Comparison of ENCODE assay signal across 26 cellular contexts in genomic region chr1:80731241-80731894, GRCh38.
DNase-seq lines count a peak whose midpoint lies in the region; ATAC-seq, FAIRE-seq and TF ChIP-seq lines count a peak whose summit lies in the region.
"Had no signal": no experiment of that assay in that cellular context is flagged by ENCODE, and none has a peak within 500 bp of the region (broad histone marks: within the 10 kb centered on the region; RNA-seq: fewer than 3 reads in every experiment).

No MANE protein-coding gene starts in this region.

- H3K27ac Mint-ChIP-seq in natural killer cell = no peak overlapping the region
- H3K27ac Mint-ChIP-seq: activated CD4-positive, alpha-beta T cell treated with anti-CD3 and anti-CD28 coated beads, Interleukin-2, amount 10 ng/mL, durations not matched to agents 7 days and 5 days; activated CD8-positive, alpha-beta memory T cell treated with anti-CD3 and anti-CD28 coated beads, Interleukin-2, amount 10 ng/mL, durations not matched to agents 7 days and 5 days; dendritic cell treated with granulocyte-macrophage colony-stimulating factor and Interleukin-4, amounts not matched to agents 40 ng/mL and 50 ng/mL, for 4 days; memory B cell; T-helper 17 cell had no signal

- TF ChIP-seq EP300 in H1 (IDR thresholded peaks at IDR 0.05; ENCODE audit: borderline replicate concordance in 1 of 2, low read depth in 2 of 2, low read length in 2 of 2) = no peak

- intact Hi-C loops in Right ventricle myocardium superior (cut with DNase I) = no loop called here
- intact Hi-C loops in Right ventricle myocardium inferior (cut with DNase I) = no loop called here
- intact Hi-C loops in natural killer cell (cut with micrococcal nuclease) = no loop called here

- CTCF ChIA-PET in H1 (lab: Charles Lee; ENCODE audit: partially characterized antibody) = no interaction called here

- FAIRE-seq in H1 (lab: Jason Lieb, UNC) (no peak), H54 (lab: Jason Lieb, UNC) (no peak)
- FAIRE-seq: GM12878, small intestine had no signal

- no peak overlapping the region for H4K8ac ChIP-seq in H1 (ENCODE audit: extremely low read depth, insufficient read depth, low read length)

- no peaks in the 10 kb centered on the region for H3K9me3 ChIP-seq in H1 (ENCODE audit: insufficient read depth in 2 of 2, low read depth in 1 of 2, low read length in 1 of 2)
- H3K9me3 ChIP-seq: neutrophil had no signal

- POLR2A ChIA-PET in H1 (lab: Charles Lee; ENCODE audit: partially characterized antibody) = no interaction called here

- no peaks in the 10 kb centered on the region for H3K23me2 ChIP-seq in H1 (ENCODE audit: low read depth, low read length)

- H3K23ac ChIP-seq in H1 (ENCODE audit: insufficient read length) = no peak overlapping the region

- H3K4me2 ChIP-seq in H1 (ENCODE audit: insufficient read depth in 1 of 2, low read depth in 2 of 2, low read length in 2 of 2) = no peak overlapping the region

- H3K36me3 Mint-ChIP-seq in natural killer cell = peaks cover 23% of the 10 kb centered on the region
- H3K36me3 Mint-ChIP-seq: activated CD8-positive, alpha-beta memory T cell treated with anti-CD3 and anti-CD28 coated beads, Interleukin-2, amount 10 ng/mL, durations not matched to agents 7 days and 5 days had no signal

- TF ChIP-seq POLR2A in H1 (IDR thresholded peaks at IDR 0.05; ENCODE audit: control extremely low read depth in 1 of 2, low read depth in 2 of 2, low read length in 2 of 2) = no peak
- no peak for TF ChIP-seq POLR2A in H54 (IDR thresholded peaks at IDR 0.05; ENCODE audit: low read depth, low read length)

- no peak overlapping the region for H2AK5ac ChIP-seq in H1 (ENCODE audit: low read depth, low read length)

- H2BK12ac ChIP-seq in H1 (ENCODE audit: low read depth, low read length) = no peak overlapping the region

- no peaks in the 10 kb centered on the region for H3K4me1 ChIP-seq in H1 (replicated peaks in 1 of 4; ENCODE audit: control insufficient read depth in 3 of 4, insufficient read depth in 4 of 4, low read length in 3 of 4)
- H3K4me1 ChIP-seq: Peyer's patch had no signal

- no peak overlapping the region for H3K9ac ChIP-seq in H1 (replicated peaks in 1 of 4; ENCODE audit: extremely low read depth in 1 of 4, low read depth in 3 of 4, low read length in 3 of 4)

- no peak overlapping the region for H4K5ac ChIP-seq in H1 (ENCODE audit: insufficient read length, low read depth, low read length)

- no peaks in the 10 kb centered on the region for H3K36me3 ChIP-seq in H1 (ENCODE audit: control insufficient read depth in 2 of 4, insufficient read depth in 4 of 4, low read length in 3 of 4)
- H3K36me3 ChIP-seq: neutrophil, Peyer's patch had no signal

- H3K27me3 ChIP-seq in H1 (replicated peaks in 1 of 4; ENCODE audit: control insufficient read depth in 3 of 4, extremely low read depth in 1 of 4, insufficient read depth in 3 of 4, low read length in 3 of 4) = no peaks in the 10 kb centered on the region
- H3K27me3 ChIP-seq: neutrophil, Peyer's patch had no signal

- H2BK15ac ChIP-seq in H1 (ENCODE audit: low read length) = no peak overlapping the region

- no peak overlapping the region for H3K4ac ChIP-seq in H1 (replicated peaks; ENCODE audit: insufficient read length, low read depth, low read length)

- H3K27ac ChIP-seq in H1 (ENCODE audit: low read depth, low read length) = no peak overlapping the region
- H3K27ac ChIP-seq: neutrophil, Peyer's patch had no signal

- peak; percentile 55 for ATAC-seq in Right ventricle myocardium superior (ENCODE audit: poor library complexity)
- no peak for ATAC-seq in Right ventricle myocardium inferior
- ATAC-seq in natural killer cell = no peak
- ATAC-seq: activated CD8-positive, alpha-beta memory T cell treated with anti-CD3 and anti-CD28 coated beads, Interleukin-2, amount 10 ng/mL, durations not matched to agents 7 days and 5 days; GM12878; T-helper 17 cell had no signal

- H3K4me1 Mint-ChIP-seq in natural killer cell = no peaks in the 10 kb centered on the region
- H3K4me1 Mint-ChIP-seq: activated CD4-positive, alpha-beta T cell treated with anti-CD3 and anti-CD28 coated beads, Interleukin-2, amount 10 ng/mL, durations not matched to agents 7 days and 5 days; activated CD8-positive, alpha-beta memory T cell treated with anti-CD3 and anti-CD28 coated beads, Interleukin-2, amount 10 ng/mL, durations not matched to agents 7 days and 5 days; memory B cell; T-helper 17 cell had no signal

- H3K14ac ChIP-seq in H1 (ENCODE audit: insufficient read length) = no peak overlapping the region

- peaks cover 18 to 26% of the 10 kb centered on the region in 2 donors for H3K9me3 Mint-ChIP-seq in natural killer cell

- TF ChIP-seq CTCF in H1 (IDR thresholded peaks at IDR 0.05; ENCODE audit: control extremely low read depth in 1 of 3, insufficient read depth in 1 of 3, low read depth in 1 of 3, low read length in 3 of 3) (no peak), retinal pigment epithelial cell (conservative IDR thresholded peaks at IDR 0.05; ENCODE audit: low read depth, low read length) (no peak), natural killer cell (IDR thresholded peaks at IDR 0.05) (no peak)

- H3K4me3 Mint-ChIP-seq in natural killer cell = no peak overlapping the region
- H3K4me3 Mint-ChIP-seq: activated CD4-positive, alpha-beta T cell treated with anti-CD3 and anti-CD28 coated beads, Interleukin-2, amount 10 ng/mL, durations not matched to agents 7 days and 5 days; activated CD8-positive, alpha-beta memory T cell treated with anti-CD3 and anti-CD28 coated beads, Interleukin-2, amount 10 ng/mL, durations not matched to agents 7 days and 5 days; dendritic cell treated with granulocyte-macrophage colony-stimulating factor and Interleukin-4, amounts not matched to agents 40 ng/mL and 50 ng/mL, for 4 days; memory B cell; T-helper 17 cell had no signal

- H3K79me2 ChIP-seq in H1 (ENCODE audit: control insufficient read depth in 1 of 2, insufficient read depth in 2 of 2, low read length in 2 of 2) = no peaks in the 10 kb centered on the region

- H2BK5ac ChIP-seq in H1 (ENCODE audit: low read depth, low read length) = no peak overlapping the region

- no peak overlapping the region for H4K91ac ChIP-seq in H1 (replicated peaks; ENCODE audit: insufficient read length, low read length)

- no peaks in the 10 kb centered on the region for H3K79me1 ChIP-seq in H1 (ENCODE audit: low read depth, low read length)

- H3K4me3 ChIP-seq in H1 (ENCODE audit: extremely low read depth in 1 of 4, insufficient read depth in 2 of 4, low read depth in 3 of 4, low read length in 4 of 4) (no peak overlapping the region), retinal pigment epithelial cell (ENCODE audit: low read length) (no peak overlapping the region)
- H3K4me3 ChIP-seq: GM12878, Peyer's patch had no signal

- no peaks in the 10 kb centered on the region for H3K27me3 Mint-ChIP-seq in natural killer cell (ENCODE audit: low read depth in 2 of 2)
- H3K27me3 Mint-ChIP-seq: activated CD4-positive, alpha-beta T cell treated with anti-CD3 and anti-CD28 coated beads, Interleukin-2, amount 10 ng/mL, durations not matched to agents 7 days and 5 days; activated CD8-positive, alpha-beta memory T cell treated with anti-CD3 and anti-CD28 coated beads, Interleukin-2, amount 10 ng/mL, durations not matched to agents 7 days and 5 days; dendritic cell treated with granulocyte-macrophage colony-stimulating factor and Interleukin-4, amounts not matched to agents 40 ng/mL and 50 ng/mL, for 4 days; memory B cell; T-helper 17 cell had no signal

- peak overlapping the region; percentile 14; the same call in 1 of the 2 replicates for H3K18ac ChIP-seq in H1 (ENCODE audit: extremely low read depth, low read length)

- peaks cover 0 to 1% of the 10 kb centered on the region in 2 experiments for H4K20me1 ChIP-seq in H1 (replicated peaks in 1 of 2; ENCODE audit: control insufficient read depth in 1 of 2, insufficient read depth in 2 of 2, low read length in 2 of 2)

- DNase-seq in Right ventricle myocardium superior (peak; percentile 40), Right ventricle myocardium inferior (ENCODE audit: missing footprints) (no peak), NCI-H446 treated with DMSO at 0.1 percent for 48 hours (lab: John Stamatoyannopoulos, UW) (peak; percentile 63), H1 (ENCODE audit: low read depth in 1 of 2, low spot score in 2 of 2) (no peak), retinal pigment epithelial cell (ENCODE audit: low read depth) (peak; percentile 17), H54 (ENCODE audit: insufficient read length, low spot score) (no peak), natural killer cell (no peak), activated T-cell treated with anti-CD3 and anti-CD28 coated beads for 4 hours (no peak)
- DNase-seq: activated CD4-positive, alpha-beta T cell treated with anti-CD3 and anti-CD28 coated beads, Interleukin-2, amount 10 ng/mL, durations not matched to agents 7 days and 5 days; activated CD8-positive, alpha-beta memory T cell treated with anti-CD3 and anti-CD28 coated beads, Interleukin-2, amount 10 ng/mL, durations not matched to agents 7 days and 5 days; activated naive CD4-positive, alpha-beta T cell treated with anti-CD3 and anti-CD28 coated beads, Interleukin-2, amount 50 U/mL, for 16 hours; amygdala; central memory CD4-positive, alpha-beta T cell; glutamatergic neuron; H7; Karpas-422; NCI-H1930; NCI-H524; Peyer's patch; small intestine; stimulated activated CD4-positive, alpha-beta T cell treated with anti-CD3 and anti-CD28 coated beads, Interleukin-1b, Interleukin-23, amount 100 ng/mL, for 48 hours; T-helper 17 cell had no signal

- no peak overlapping the region for H3K56ac ChIP-seq in H1 (replicated peaks; ENCODE audit: insufficient read length, low read depth, low read length)

- no peak overlapping the region for H2AFZ ChIP-seq in H1 (ENCODE audit: low read length)

- whole genome bisulfite sequencing in H1 (ENCODE audit: extremely low coverage in 1 of 2, insufficient coverage in 1 of 2, insufficient read length in 1 of 2, insufficient replicate concordance in 2 of 2, low coverage in 1 of 2, low lambda C conversion rate in 2 of 2, missing lambda C conversion rate in 1 of 2), 2 experiments = 96% methylated on average over 3 of the region's 3 CpGs; no CpG with 5 or more reads in 1 of the 2 experiments

- TF ChIP-seq RAD21 in H1 (IDR thresholded peaks at IDR 0.05 in 1 of 2, conservative IDR thresholded peaks at IDR 0.05 in 1 of 2; ENCODE audit: low read depth in 2 of 2, low read length in 2 of 2) = no peak

- no peak overlapping the region for H2BK120ac ChIP-seq in H1 (replicated peaks; ENCODE audit: low read depth, low read length)

- H2BK20ac ChIP-seq in H1 (ENCODE audit: low read length) = no peak overlapping the region

TF ChIP-seq in H1, 55 proteins besides CTCF, POLR2A, EP300 and RAD21 (continues in another document):
- TF ChIP-seq TAF7 (optimal IDR thresholded peaks at IDR 0.05; ENCODE audit: borderline replicate concordance, low read depth, low read length) (no peak), ATF3 (IDR thresholded peaks at IDR 0.05; ENCODE audit: insufficient read depth, low read depth, low read length) (no peak), NRF1 (IDR thresholded peaks at IDR 0.05; ENCODE audit: low read depth, low read length) (no peak), ZNF274 (IDR thresholded peaks at IDR 0.05; ENCODE audit: borderline replicate concordance, extremely low read depth, low read length) (no peak)

Comparison
In these comparisons a context has a peak if more than half of its experiments do, and no peak if none do; other contexts are left out.
1. DNase-seq: peak in Right ventricle myocardium superior (single experiment), NCI-H446 treated with DMSO at 0.1 percent for 48 hours (single experiment) and retinal pigment epithelial cell (single experiment); none in Right ventricle myocardium inferior (single experiment), H1 (0 of 2), H54 (single experiment), natural killer cell (single experiment) and activated T-cell treated with anti-CD3 and anti-CD28 coated beads for 4 hours (single experiment).